Comparison of ENCODE assay signal across 22 cellular contexts in the genomic region with DNA sequence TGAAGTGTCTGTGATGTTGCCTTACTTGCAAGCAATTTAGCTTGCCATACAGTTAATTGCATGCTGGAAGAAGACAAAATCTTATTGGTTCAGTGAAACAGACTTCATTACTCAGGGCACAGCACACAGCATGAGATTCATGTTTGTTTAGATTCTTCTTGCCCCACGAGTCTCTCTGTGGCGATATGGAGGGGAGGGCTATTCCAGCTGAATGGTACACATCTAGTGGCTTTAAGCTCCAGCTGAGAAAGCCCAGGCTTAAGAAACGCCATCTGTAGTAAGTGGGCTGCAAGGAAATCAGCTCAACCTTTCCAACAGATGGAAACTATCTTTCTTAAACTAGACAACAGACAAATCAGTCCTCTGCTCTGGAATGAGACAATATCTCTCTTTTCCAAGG.
DNase-seq lines count a peak whose midpoint lies in the region; ATAC-seq and TF ChIP-seq lines count a peak whose summit lies in the region.
"Had no signal": no experiment of that assay in that cellular context is flagged by ENCODE, and none has a peak within 500 bp of the region (broad histone marks: within the 10 kb centered on the region; RNA-seq: fewer than 3 reads in every experiment).

No MANE protein-coding gene starts in this region.

- no peaks in the 10 kb centered on the region for H3K27me3 Mint-ChIP-seq in MCF 10A (ENCODE audit: insufficient read depth, unreplicated experiment)
- H3K27me3 Mint-ChIP-seq in activated CD8-positive, alpha-beta T cell treated with anti-CD3 and anti-CD28 coated beads for 36 hours = no peaks in the 10 kb centered on the region
- H3K27me3 Mint-ChIP-seq: IgD-negative memory B cell had no signal

- H3K36me3 Mint-ChIP-seq in MCF 10A (ENCODE audit: insufficient read depth, unreplicated experiment) = peaks cover 7% of the 10 kb centered on the region
- H3K36me3 Mint-ChIP-seq in activated CD8-positive, alpha-beta T cell treated with anti-CD3 and anti-CD28 coated beads for 36 hours (ENCODE audit: low read depth) = no peaks in the 10 kb centered on the region
- H3K36me3 Mint-ChIP-seq: CD14-positive monocyte, IgD-negative memory B cell had no signal

- peak overlapping the region; percentile 75 for H2AFZ ChIP-seq in smooth muscle cell (ENCODE audit: low read depth)

- H3K4me1 Mint-ChIP-seq in MCF 10A (ENCODE audit: insufficient read depth, unreplicated experiment) = peaks cover 6% of the 10 kb centered on the region
- no peaks in the 10 kb centered on the region for H3K4me1 Mint-ChIP-seq in activated CD8-positive, alpha-beta T cell treated with anti-CD3 and anti-CD28 coated beads for 36 hours (ENCODE audit: low read depth)
- H3K4me1 Mint-ChIP-seq: CD14-positive monocyte, IgD-negative memory B cell had no signal

- ATAC-seq in activated CD8-positive, alpha-beta T cell treated with anti-CD3 and anti-CD28 coated beads for 36 hours = no peak
- no peak for ATAC-seq in HG02981 (IDR thresholded peaks at IDR 0.05; ENCODE audit: unreplicated experiment)
- ATAC-seq: GM12878 had no signal

- H3K9me3 ChIP-seq in breast epithelium (no peaks in the 10 kb centered on the region), WERI-Rb-1 (ENCODE audit: severe bottlenecking) (peaks cover 10% of the 10 kb centered on the region), smooth muscle cell (replicated peaks; ENCODE audit: low read depth) (no peaks in the 10 kb centered on the region)
- H3K9me3 ChIP-seq: SK-N-SH had no signal

- H3K4me1 ChIP-seq in breast epithelium (no peaks in the 10 kb centered on the region), smooth muscle cell (ENCODE audit: low read depth) (peaks cover 6% of the 10 kb centered on the region)

- no peaks in the 10 kb centered on the region for H3F3A ChIP-seq in smooth muscle cell (ENCODE audit: low read depth)

- no peaks in the 10 kb centered on the region for H3K79me2 ChIP-seq in smooth muscle cell (ENCODE audit: low read depth)

- no peaks in the 10 kb centered on the region for H4K20me1 ChIP-seq in smooth muscle cell (ENCODE audit: low read depth)

- peaks cover 7% of the 10 kb centered on the region for H3K9me3 Mint-ChIP-seq in MCF 10A (ENCODE audit: unreplicated experiment)
- no peaks in the 10 kb centered on the region for H3K9me3 Mint-ChIP-seq in activated CD8-positive, alpha-beta T cell treated with anti-CD3 and anti-CD28 coated beads for 36 hours

- no peak for TF ChIP-seq POLR2A in breast epithelium (IDR thresholded peaks at IDR 0.05)

- no peaks in the 10 kb centered on the region for H3K36me3 ChIP-seq in breast epithelium
- no peaks in the 10 kb centered on the region for H3K36me3 ChIP-seq in WERI-Rb-1
- no peaks in the 10 kb centered on the region for H3K36me3 ChIP-seq in smooth muscle cell (ENCODE audit: low read depth)

- H3K4me3 ChIP-seq in breast epithelium (no peak overlapping the region), WERI-Rb-1 (ENCODE audit: low read depth, low read length) (no peak overlapping the region), fibroblast of pulmonary artery (replicated peaks; ENCODE audit: low read depth, low read length) (no peak overlapping the region), smooth muscle cell (no peak overlapping the region)
- H3K4me3 ChIP-seq: GM12878 had no signal

- WGBS in smooth muscle cell (ENCODE audit: low lambda C conversion rate) = 25% methylated on average over 3 of the region's 3 CpGs

- POLR2A ChIA-PET in MCF 10A (lab: Yijun Ruan, JAX) = no interaction called here
- POLR2A ChIA-PET in RWPE1 (lab: Yijun Ruan, JAX; ENCODE audit: low non-redundant PET) = no interaction called here
- POLR2A ChIA-PET in activated CD8-positive, alpha-beta T cell treated with anti-CD3 and anti-CD28 coated beads for 36 hours (lab: Charles Lee) = no interaction called here

- CTCF ChIA-PET in MCF 10A (lab: Yijun Ruan, JAX) (interaction anchor here (0.6 kb wide), 1 partner anchor 37 kb away, joined by 3 read pairs; no protein-coding TSS in a partner anchor), RWPE1 (lab: Yijun Ruan, JAX) (interaction anchor here (0.5 kb wide), 1 partner anchor 98 kb away, joined by 3 read pairs; no protein-coding TSS in a partner anchor)
- CTCF ChIA-PET in activated CD8-positive, alpha-beta T cell treated with anti-CD3 and anti-CD28 coated beads for 36 hours (lab: Charles Lee) = no interaction called here

- DNase-seq in MCF 10A (ENCODE audit: unreplicated experiment) (no peak), breast epithelium (ENCODE audit: low spot score in 2 of 2) (no peak), WERI-Rb-1 (peak; percentile 32), fibroblast of pulmonary artery (ENCODE audit: low read depth) (peak; percentile 51), smooth muscle cell (lab: John Stamatoyannopoulos, UW; ENCODE audit: unreplicated experiment) (no peak), RWPE1 (ENCODE audit: low spot score) (no peak)
- no peak for DNase-seq in activated CD8-positive, alpha-beta T cell treated with anti-CD3 and anti-CD28 coated beads for 36 hours
- DNase-seq: DMS 273 treated with DMSO at 0.1 percent for 48 hours, Karpas-422, MM.1S, NCI-H1092 treated with DMSO at 0.1 percent for 48 hours, NCI-H146, NCI-H2029 treated with DMSO at 0.1 percent for 48 hours, NCI-H2171, NCI-H446 treated with DMSO at 0.1 percent for 48 hours, SHP77 treated with DMSO at 0.1 percent for 48 hours, SK-N-SH had no signal

- H3K27me3 ChIP-seq in breast epithelium = no peaks in the 10 kb centered on the region
- H3K27me3 ChIP-seq in WERI-Rb-1 (ENCODE audit: insufficient read depth, low read depth, severe bottlenecking) = no peaks in the 10 kb centered on the region
- H3K27me3 ChIP-seq in smooth muscle cell (ENCODE audit: low read depth) = no peaks in the 10 kb centered on the region

- TF ChIP-seq CTCF in MCF 10A (IDR thresholded peaks at IDR 0.05; ENCODE audit: unreplicated experiment) (no peak), breast epithelium (IDR thresholded peaks at IDR 0.05) (no peak), WERI-Rb-1 (IDR thresholded peaks at IDR 0.05; ENCODE audit: low read depth, low read length) (no peak), fibroblast of pulmonary artery (IDR thresholded peaks at IDR 0.05; ENCODE audit: low read length, missing control alignments) (no peak), smooth muscle cell (IDR thresholded peaks at IDR 0.05; ENCODE audit: borderline replicate concordance, insufficient read depth, poor library complexity, severe bottlenecking) (no peak), RWPE1 (conservative IDR thresholded peaks at IDR 0.05; ENCODE audit: low read depth) (no peak)
- TF ChIP-seq CTCF in activated CD8-positive, alpha-beta T cell treated with anti-CD3 and anti-CD28 coated beads for 36 hours (IDR thresholded peaks at IDR 0.05) = no peak

- H3K27ac Mint-ChIP-seq in MCF 10A (ENCODE audit: low read depth, unreplicated experiment) = peak overlapping the region; percentile 65
- H3K27ac Mint-ChIP-seq in activated CD8-positive, alpha-beta T cell treated with anti-CD3 and anti-CD28 coated beads for 36 hours = no peak overlapping the region
- H3K27ac Mint-ChIP-seq: CD14-positive monocyte, IgD-negative memory B cell had no signal

- no TSS peak for BruUV-seq in MCF 10A (replicated peaks; lab: Mats Ljungman, UMichigan)

- intact Hi-C loops in MCF 10A (cut with micrococcal nuclease) (no loop called here), breast epithelium (cut with DNase I; ENCODE audit: low total_unique reads) (no loop called here)
- intact Hi-C loops in activated CD8-positive, alpha-beta T cell treated with anti-CD3 and anti-CD28 coated beads for 36 hours (cut with micrococcal nuclease) = no loop called here

- no peak overlapping the region for H3K27ac ChIP-seq in breast epithelium
- H3K27ac ChIP-seq in WERI-Rb-1 = no peak overlapping the region
- peak overlapping the region; percentile 79 for H3K27ac ChIP-seq in smooth muscle cell (ENCODE audit: low read depth)
- no peak overlapping the region for H3K27ac ChIP-seq in RWPE1
- H3K27ac ChIP-seq: 22Rv1 had no signal

- H3K9ac ChIP-seq in smooth muscle cell (ENCODE audit: low read depth) = peak overlapping the region; percentile 41
- H3K9ac ChIP-seq: SK-N-SH had no signal

- H3K4me3 Mint-ChIP-seq in MCF 10A (ENCODE audit: unreplicated experiment) = no peak overlapping the region
- H3K4me3 Mint-ChIP-seq in activated CD8-positive, alpha-beta T cell treated with anti-CD3 and anti-CD28 coated beads for 36 hours = no peak overlapping the region
- H3K4me3 Mint-ChIP-seq: CD14-positive monocyte, IgD-negative memory B cell had no signal

- H3K4me2 ChIP-seq in smooth muscle cell = peak overlapping the region; percentile 66
- H3K4me2 ChIP-seq: SK-N-SH had no signal

Comparison
In these comparisons a context has a peak if more than half of its experiments do, and no peak if none do; other contexts are left out.
1. DNase-seq: peak in WERI-Rb-1 (single experiment) and fibroblast of pulmonary artery (single experiment); none in MCF 10A (single experiment), breast epithelium (0 of 2), smooth muscle cell (single experiment), RWPE1 (single experiment) and activated CD8-positive, alpha-beta T cell treated with anti-CD3 and anti-CD28 coated beads for 36 hours (single experiment).